In genomic region chr14:75252254-75252837, GRCh38 we compare ENCODE assay signal across 14 cellular contexts. TPM values are rescaled to one million over a fixed set of nuclear protein-coding genes. Genes with fewer than 3 reads are reported as not detected.
DNase-seq lines count a peak whose midpoint lies in the region; ATAC-seq and TF ChIP-seq lines count a peak whose summit lies in the region.
"Had no signal": no experiment of that assay in that cellular context is flagged by ENCODE, and none has a peak within 500 bp of the region (broad histone marks: within the 10 kb centered on the region; RNA-seq: fewer than 3 reads in every experiment).

No MANE protein-coding gene starts in this region.

- no peak for TF ChIP-seq EP300 in stomach (IDR thresholded peaks at IDR 0.05)

- 43% methylated on average over 6 of the region's 10 CpGs for WGBS in mammary epithelial cell (ENCODE audit: low coverage, missing lambda C conversion rate)
- WGBS in stomach, 5 donors = 36 to 69% (median 43%) methylated on average over 9 to 10 of the region's 10 CpGs

- H3K79me2 ChIP-seq in Loucy (ENCODE audit: insufficient read depth, low read length) (no peaks in the 10 kb centered on the region), mammary epithelial cell (ENCODE audit: insufficient read depth, low read length) (no peaks in the 10 kb centered on the region)

- DNase-seq in mammary epithelial cell = peak; percentile 63
- DNase-seq in mucosa of descending colon = peak; percentile 80 to 85 (median 84)
- peak; percentile 62 for DNase-seq in stomach
- no peak for DNase-seq in right atrium auricular region (ENCODE audit: low spot score)
- no peak for DNase-seq in activated CD4-positive, alpha-beta T cell treated with anti-CD3 and anti-CD28 coated beads for 48 hours
- no peak for DNase-seq in RPMI8226
- DNase-seq: dorsolateral prefrontal cortex, NCI-H446, sigmoid colon had no signal

- peak overlapping the region; percentile 65 for H2AFZ ChIP-seq in Loucy (ENCODE audit: low read length)
- peak overlapping the region; percentile 79 for H2AFZ ChIP-seq in mammary epithelial cell (ENCODE audit: low read depth, low read length)

- intact Hi-C loops in mammary epithelial cell (cut with micrococcal nuclease) = no loop called here
- intact Hi-C loops in mucosa of descending colon (cut with DNase I, micrococcal nuclease) = no loop called here
- intact Hi-C loops in stomach (cut with DNase I; ENCODE audit: low total_unique reads) = no loop called here

- peaks cover 24% of the 10 kb centered on the region for H3F3A ChIP-seq in Loucy (ENCODE audit: low read depth)

- H3K9me3 ChIP-seq in Loucy (ENCODE audit: insufficient read depth, low read depth, low read length) (no peaks in the 10 kb centered on the region), mammary epithelial cell (replicated peaks; ENCODE audit: insufficient read depth, low read length) (no peaks in the 10 kb centered on the region), mucosa of descending colon (no peaks in the 10 kb centered on the region), stomach (no peaks in the 10 kb centered on the region), right atrium auricular region (no peaks in the 10 kb centered on the region)
- H3K9me3 ChIP-seq: ascending aorta, gastroesophageal sphincter, sigmoid colon had no signal

- no peaks in the 10 kb centered on the region for H3K27me3 ChIP-seq in Loucy (ENCODE audit: insufficient read depth, low read length, poor library complexity, severe bottlenecking)
- no peaks in the 10 kb centered on the region for H3K27me3 ChIP-seq in mammary epithelial cell (ENCODE audit: insufficient read depth, low read length)
- H3K27me3 ChIP-seq in stomach = no peaks in the 10 kb centered on the region
- no peaks in the 10 kb centered on the region for H3K27me3 ChIP-seq in right atrium auricular region
- H3K27me3 ChIP-seq: ascending aorta, dorsolateral prefrontal cortex, gastroesophageal sphincter, sigmoid colon had no signal

- no peaks in the 10 kb centered on the region for H4K20me1 ChIP-seq in Loucy (ENCODE audit: insufficient read depth, low read length, poor library complexity, severe bottlenecking)
- H4K20me1 ChIP-seq in mammary epithelial cell (ENCODE audit: insufficient read depth, low read length) = no peaks in the 10 kb centered on the region

- H3K4me3 ChIP-seq in Loucy (ENCODE audit: low read length, poor library complexity, severe bottlenecking) (no peak overlapping the region), mammary epithelial cell (replicated peaks in 1 of 3; ENCODE audit: insufficient read depth in 1 of 3, low read depth in 2 of 3, low read length in 3 of 3) (no peak overlapping the region), mucosa of descending colon (no peak overlapping the region), stomach (no peak overlapping the region), right atrium auricular region (no peak overlapping the region)
- H3K4me3 ChIP-seq: ascending aorta, dorsolateral prefrontal cortex, gastroesophageal sphincter, sigmoid colon had no signal

- no peaks in the 10 kb centered on the region for H3K9me2 ChIP-seq in Loucy (replicated peaks; ENCODE audit: low read depth, low read length)

- BruUV-seq in mammary epithelial cell (replicated peaks; lab: Mats Ljungman, UMichigan) = no TSS peak

- TF ChIP-seq CTCF in Loucy (conservative IDR thresholded peaks at IDR 0.05; ENCODE audit: low read length) (no peak), mammary epithelial cell (conservative IDR thresholded peaks at IDR 0.05 in 1 of 2, IDR thresholded peaks at IDR 0.05 in 1 of 2; ENCODE audit: extremely low read depth in 1 of 2, insufficient read depth in 1 of 2, low read depth in 1 of 2, low read length in 2 of 2) (no peak), mucosa of descending colon (IDR thresholded peaks at IDR 0.05) (no peak), stomach (IDR thresholded peaks at IDR 0.05) (no peak), right atrium auricular region (IDR thresholded peaks at IDR 0.05) (no peak)

- CTCF ChIA-PET in mammary epithelial cell (lab: Charles Lee; ENCODE audit: low non-redundant PET) = no interaction called here

- dilution Hi-C loops in mammary epithelial cell (cut with HindIII; ENCODE audit: low sequenced_read_pairs) = no loop called here

- H3K27ac ChIP-seq in mammary epithelial cell (ENCODE audit: insufficient read depth, low read depth, low read length) = peak overlapping the region; percentile 97
- peak overlapping the region; percentile 55 to 84 (median 63) for H3K27ac ChIP-seq in stomach
- no peak overlapping the region for H3K27ac ChIP-seq in right atrium auricular region
- H3K27ac ChIP-seq: ascending aorta, dorsolateral prefrontal cortex, gastroesophageal sphincter, sigmoid colon had no signal

- in situ Hi-C loops in mammary epithelial cell (cut with MboI; ENCODE audit: low sequenced_read_pairs in 2 of 2) = no loop called here

- H3K4me2 ChIP-seq in Loucy (ENCODE audit: low read depth, low read length, poor library complexity, severe bottlenecking) (no peak overlapping the region), mammary epithelial cell (ENCODE audit: insufficient read depth, low read depth, low read length) (no peak overlapping the region)

- H3K9ac ChIP-seq in Loucy (ENCODE audit: low read depth, low read length, poor library complexity, severe bottlenecking) = no peak overlapping the region
- no peak overlapping the region for H3K9ac ChIP-seq in mammary epithelial cell (ENCODE audit: insufficient read depth, low read length)

- ATAC-seq in mucosa of descending colon (peak; percentile 72), HG03139 (IDR thresholded peaks at IDR 0.05; ENCODE audit: unreplicated experiment) (no peak)
- ATAC-seq: gastroesophageal sphincter, Panc1 had no signal

- H3K4me1 ChIP-seq in Loucy (ENCODE audit: insufficient read depth, low read length, poor library complexity, severe bottlenecking) (peaks cover 47% of the 10 kb centered on the region), mammary epithelial cell (ENCODE audit: insufficient read depth, low read length) (peaks cover 48% of the 10 kb centered on the region), mucosa of descending colon (ENCODE audit: low read depth) (peaks cover 36% of the 10 kb centered on the region), stomach (peaks cover 10 to 44% (median 25%) of the 10 kb centered on the region in 4 donors), right atrium auricular region (peaks cover 0 to 16% of the 10 kb centered on the region in 2 donors)

- no peaks in the 10 kb centered on the region for H3K36me3 ChIP-seq in Loucy (ENCODE audit: insufficient read depth, low read length)
- H3K36me3 ChIP-seq in mammary epithelial cell (ENCODE audit: insufficient read depth, low read length) = no peaks in the 10 kb centered on the region
- no peaks in the 10 kb centered on the region for H3K36me3 ChIP-seq in mucosa of descending colon (ENCODE audit: low read depth)
- no peaks in the 10 kb centered on the region for H3K36me3 ChIP-seq in stomach
- no peaks in the 10 kb centered on the region for H3K36me3 ChIP-seq in right atrium auricular region
- H3K36me3 ChIP-seq: ascending aorta, gastroesophageal sphincter, sigmoid colon had no signal

- no peak for TF ChIP-seq POLR2A in stomach (IDR thresholded peaks at IDR 0.05)

RNA-seq across cellular contexts. Expression of gene FOS, which starts 26.3 kb away (rescaled TPM):
- total RNA-seq in mammary epithelial cell = 100 to 1,000 TPM in 1 of 2 donors, 10 to 100 TPM in 1; 78.5 to 204 TPM
- 89.9 TPM for polyA plus RNA-seq in mammary epithelial cell
- polyA minus RNA-seq in mammary epithelial cell = 233 TPM
- 100 to 1,000 TPM; 163 to 292 (median 243) TPM for total RNA-seq in mucosa of descending colon
- 1,000 to 10,000 TPM in 1 of 5 donors, 100 to 1,000 TPM in 4; 134 to 1,274 (median 649) TPM for total RNA-seq in stomach
- polyA plus RNA-seq in stomach = 10 to 100 TPM; 62.2 to 82.0 (median 77.1) TPM
- total RNA-seq in right atrium auricular region = 100 to 1,000 TPM; 232 to 555 TPM

Comparison
In these comparisons a context has a peak if more than half of its experiments do, and no peak if none do; other contexts are left out.
1. DNase-seq: peak in mammary epithelial cell (single experiment), mucosa of descending colon (3 of 3) and stomach (single experiment); none in right atrium auricular region (single experiment), activated CD4-positive, alpha-beta T cell treated with anti-CD3 and anti-CD28 coated beads for 48 hours (single experiment) and RPMI8226 (single experiment).
2. H3K27ac ChIP-seq: peak in mammary epithelial cell (single experiment) and stomach (5 of 5); none in right atrium auricular region (0 of 2).